23 cellular contexts compared by ENCODE assay signal in the genomic region with DNA sequence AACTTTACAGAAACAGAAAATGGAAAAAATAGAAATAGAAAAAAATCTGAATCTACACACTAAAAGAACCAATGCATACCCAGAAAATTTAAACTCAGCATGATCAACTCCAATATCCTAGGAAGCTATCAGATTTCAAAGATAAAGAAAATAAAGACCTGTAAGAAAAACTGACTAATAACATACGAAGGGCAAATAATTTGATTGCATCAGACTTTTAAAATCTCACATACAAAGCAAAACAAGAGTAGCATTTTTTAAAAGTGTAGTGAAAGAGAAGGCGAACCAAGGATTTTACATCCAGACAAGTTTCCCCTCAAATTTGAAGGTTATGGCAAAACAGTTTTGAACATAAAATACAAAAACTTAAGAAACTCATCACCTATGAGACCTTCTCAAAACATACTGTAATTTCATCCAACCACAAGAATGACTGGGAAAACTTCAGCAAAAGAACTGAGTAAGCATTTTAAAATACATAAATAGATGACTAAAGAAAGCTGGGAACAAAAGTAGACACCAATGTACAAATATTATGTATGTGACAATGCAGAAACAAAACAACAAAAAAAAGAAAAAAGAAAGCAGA. TPM values are rescaled to one million over a fixed set of nuclear protein-coding genes. Genes with fewer than 3 reads are reported as not detected.
DNase-seq lines count a peak whose midpoint lies in the region; TF ChIP-seq lines count a peak whose summit lies in the region.
"Had no signal": no experiment of that assay in that cellular context is flagged by ENCODE, and none has a peak within 500 bp of the region (broad histone marks: within the 10 kb centered on the region; RNA-seq: fewer than 3 reads in every experiment).

No MANE protein-coding gene starts in this region.

- H3K4me3 ChIP-seq in mammary epithelial cell (replicated peaks in 1 of 3; ENCODE audit: insufficient read depth in 1 of 3, low read depth in 2 of 3, low read length in 3 of 3) (no peak overlapping the region), astrocyte of the cerebellum (ENCODE audit: low read depth, low read length) (no peak overlapping the region), fibroblast of the aortic adventitia (ENCODE audit: low read depth, low read length) (no peak overlapping the region), Karpas-422 (ENCODE audit: low read length) (no peak overlapping the region)
- H3K4me3 ChIP-seq: BLaER1 treated with 17β-estradiol and CSF1 and Interleukin-3, amounts not matched to agents 10 nM and 100 nM; lower lobe of right lung; right atrium auricular region had no signal

- in situ Hi-C loops in mammary epithelial cell (cut with MboI; ENCODE audit: low sequenced_read_pairs in 2 of 2) = no loop called here
- in situ Hi-C loops in astrocyte of the cerebellum (cut with HindIII; ENCODE audit: low sequenced_read_pairs) = no loop called here

- H3K27ac ChIP-seq in mammary epithelial cell (ENCODE audit: insufficient read depth, low read depth, low read length) = no peak overlapping the region
- no peak overlapping the region for H3K27ac ChIP-seq in Karpas-422 (ENCODE audit: low read length)
- H3K27ac ChIP-seq: BLaER1 treated with 17β-estradiol and CSF1 and Interleukin-3, amounts not matched to agents 10 nM and 100 nM; lower lobe of right lung; right atrium auricular region had no signal

- H3K4me1 Mint-ChIP-seq in MCF 10A (ENCODE audit: insufficient read depth, unreplicated experiment) = peaks cover 8% of the 10 kb centered on the region
- no peaks in the 10 kb centered on the region for H3K4me1 Mint-ChIP-seq in CD14-positive monocyte
- H3K4me1 Mint-ChIP-seq: brain, IgD-negative memory B cell had no signal

- no peak for DNase-seq in MCF 10A (ENCODE audit: unreplicated experiment)
- DNase-seq in mammary epithelial cell = no peak
- DNase-seq in astrocyte of the cerebellum (ENCODE audit: low read depth) = peak; percentile 16
- DNase-seq in fibroblast of the aortic adventitia (ENCODE audit: low read depth) = peak; percentile 22
- no peak for DNase-seq in CD14-positive monocyte (ENCODE audit: low spot score)
- DNase-seq in SHP77 treated with DMSO at 0.1 percent for 48 hours (lab: John Stamatoyannopoulos, UW) = no peak
- no peak for DNase-seq in NCI-H1048 (lab: John Stamatoyannopoulos, UW)
- DNase-seq in Karpas-422 = no peak
- DNase-seq: activated CD4-positive, CD25-positive, alpha-beta regulatory T cell treated with anti-CD3 and anti-CD28 coated beads, Interleukin-2, amount 50 U/mL, for 72 hours; activated naive CD4-positive, alpha-beta T cell treated with anti-CD3 and anti-CD28 coated beads, Interleukin-2, amount 10 ng/mL, durations not matched to agents 7 days and 5 days; activated T-cell treated with anti-CD3 and anti-CD28 coated beads, Interleukin-2, amount 50 U/mL, for 24 hours; dermis blood vessel endothelial cell; foreskin melanocyte; hypothalamus; islet precursor cell; lower lobe of right lung; NCI-H2029 treated with DMSO at 0.1 percent for 48 hours; nucleus accumbens; stimulated activated CD8-positive, alpha-beta memory T cell treated with anti-CD3 and anti-CD28 coated beads, Interleukin-4, amount 100 ng/mL, for 48 hours had no signal

- H3K9me2 ChIP-seq in Karpas-422 (replicated peaks; ENCODE audit: insufficient read depth, low read length) = no peaks in the 10 kb centered on the region

- dilution Hi-C loops in mammary epithelial cell (cut with HindIII; ENCODE audit: low sequenced_read_pairs) = no loop called here

- H2AFZ ChIP-seq in mammary epithelial cell (ENCODE audit: low read depth, low read length) = no peak overlapping the region
- no peak overlapping the region for H2AFZ ChIP-seq in Karpas-422 (ENCODE audit: low read length)

- H3K36me3 ChIP-seq in mammary epithelial cell (ENCODE audit: insufficient read depth, low read length) = peaks cover 6% of the 10 kb centered on the region
- no peaks in the 10 kb centered on the region for H3K36me3 ChIP-seq in Karpas-422 (ENCODE audit: insufficient read depth, low read length)

- TF ChIP-seq CTCF in MCF 10A (IDR thresholded peaks at IDR 0.05; ENCODE audit: unreplicated experiment) (no peak), mammary epithelial cell (conservative IDR thresholded peaks at IDR 0.05 in 1 of 2, IDR thresholded peaks at IDR 0.05 in 1 of 2; ENCODE audit: extremely low read depth in 1 of 2, insufficient read depth in 1 of 2, low read depth in 1 of 2, low read length in 2 of 2) (no peak), astrocyte of the cerebellum (IDR thresholded peaks at IDR 0.05; ENCODE audit: low read depth, low read length, missing control alignments) (no peak), fibroblast of the aortic adventitia (IDR thresholded peaks at IDR 0.05; ENCODE audit: insufficient read depth, low read length) (no peak), CD14-positive monocyte (IDR thresholded peaks at IDR 0.05) (no peak)

- H3K27me3 ChIP-seq in mammary epithelial cell (ENCODE audit: insufficient read depth, low read length) = no peaks in the 10 kb centered on the region
- H3K27me3 ChIP-seq in Karpas-422 (ENCODE audit: low read length) = no peaks in the 10 kb centered on the region
- H3K27me3 ChIP-seq: BLaER1 treated with 17β-estradiol and CSF1 and Interleukin-3, amounts not matched to agents 10 nM and 100 nM; right atrium auricular region had no signal

- H3K36me3 Mint-ChIP-seq in MCF 10A (ENCODE audit: insufficient read depth, unreplicated experiment) = peaks cover 20% of the 10 kb centered on the region
- H3K36me3 Mint-ChIP-seq in CD14-positive monocyte = peaks cover 75 to 83% of the 10 kb centered on the region in 2 donors

- H3K4me1 ChIP-seq in mammary epithelial cell (ENCODE audit: insufficient read depth, low read length) (no peaks in the 10 kb centered on the region), Karpas-422 (ENCODE audit: low read length) (no peaks in the 10 kb centered on the region)
- H3K4me1 ChIP-seq: BLaER1 treated with 17β-estradiol and CSF1 and Interleukin-3, amounts not matched to agents 10 nM and 100 nM; lower lobe of right lung; right atrium auricular region had no signal

- H3K79me2 ChIP-seq in mammary epithelial cell (ENCODE audit: insufficient read depth, low read length) (peaks cover 6% of the 10 kb centered on the region), Karpas-422 (ENCODE audit: low read length) (no peaks in the 10 kb centered on the region)

- H3K27me3 Mint-ChIP-seq in MCF 10A (ENCODE audit: insufficient read depth, unreplicated experiment) (no peaks in the 10 kb centered on the region), CD14-positive monocyte (ENCODE audit: low read depth in 3 of 3) (peaks cover 0 to 2% (median 0%) of the 10 kb centered on the region in 3 donors)
- H3K27me3 Mint-ChIP-seq: activated naive CD4-positive, alpha-beta T cell treated with anti-CD3 and anti-CD28 coated beads, Interleukin-2, amount 10 ng/mL, durations not matched to agents 7 days and 5 days; activated T-cell treated with anti-CD3 and anti-CD28 coated beads, Interleukin-2, amount 50 U/mL, for 24 hours; brain; IgD-negative memory B cell had no signal

- no peaks in the 10 kb centered on the region for H4K20me1 ChIP-seq in mammary epithelial cell (ENCODE audit: insufficient read depth, low read length)
- H4K20me1 ChIP-seq in Karpas-422 (ENCODE audit: insufficient read depth, low read depth, low read length) = no peaks in the 10 kb centered on the region
- H4K20me1 ChIP-seq: BLaER1 treated with 17β-estradiol and CSF1 and Interleukin-3, amounts not matched to agents 10 nM and 100 nM had no signal

- BruUV-seq in MCF 10A (replicated peaks; lab: Mats Ljungman, UMichigan) (no TSS peak), mammary epithelial cell (replicated peaks; lab: Mats Ljungman, UMichigan) (no TSS peak)

- H3K4me2 ChIP-seq in mammary epithelial cell (ENCODE audit: insufficient read depth, low read depth, low read length) (no peak overlapping the region), Karpas-422 (ENCODE audit: low read depth, low read length, poor library complexity, severe bottlenecking) (no peak overlapping the region)
- H3K4me2 ChIP-seq: BLaER1 treated with 17β-estradiol and CSF1 and Interleukin-3, amounts not matched to agents 10 nM and 100 nM had no signal

- H3K9me3 ChIP-seq in mammary epithelial cell (replicated peaks; ENCODE audit: insufficient read depth, low read length) = no peaks in the 10 kb centered on the region
- H3K9me3 ChIP-seq in Karpas-422 (ENCODE audit: low read length) = no peaks in the 10 kb centered on the region
- H3K9me3 ChIP-seq: BLaER1 treated with 17β-estradiol and CSF1 and Interleukin-3, amounts not matched to agents 10 nM and 100 nM; lower lobe of right lung; right atrium auricular region had no signal

- H3K4me3 Mint-ChIP-seq in MCF 10A (ENCODE audit: unreplicated experiment) = no peak overlapping the region
- H3K4me3 Mint-ChIP-seq in CD14-positive monocyte = no peak overlapping the region
- H3K4me3 Mint-ChIP-seq: activated naive CD4-positive, alpha-beta T cell treated with anti-CD3 and anti-CD28 coated beads, Interleukin-2, amount 10 ng/mL, durations not matched to agents 7 days and 5 days; activated T-cell treated with anti-CD3 and anti-CD28 coated beads, Interleukin-2, amount 50 U/mL, for 24 hours; brain; IgD-negative memory B cell had no signal

- peak overlapping the region; percentile 36 for H3K27ac Mint-ChIP-seq in MCF 10A (ENCODE audit: low read depth, unreplicated experiment)
- H3K27ac Mint-ChIP-seq in CD14-positive monocyte = no peak overlapping the region
- H3K27ac Mint-ChIP-seq: activated naive CD4-positive, alpha-beta T cell treated with anti-CD3 and anti-CD28 coated beads, Interleukin-2, amount 10 ng/mL, durations not matched to agents 7 days and 5 days; activated T-cell treated with anti-CD3 and anti-CD28 coated beads, Interleukin-2, amount 50 U/mL, for 24 hours; brain had no signal

- H3K9ac ChIP-seq in mammary epithelial cell (ENCODE audit: insufficient read depth, low read length) = no peak overlapping the region
- H3K9ac ChIP-seq in Karpas-422 (ENCODE audit: low read length) = no peak overlapping the region
- H3K9ac ChIP-seq: BLaER1 treated with 17β-estradiol and CSF1 and Interleukin-3, amounts not matched to agents 10 nM and 100 nM had no signal

- intact Hi-C loops in MCF 10A (cut with micrococcal nuclease) = no loop called here
- intact Hi-C loops in mammary epithelial cell (cut with micrococcal nuclease) = no loop called here
- intact Hi-C loops in CD14-positive monocyte (cut with micrococcal nuclease) = no loop called here

- POLR2A ChIA-PET in MCF 10A (lab: Yijun Ruan, JAX) = interaction anchor here (0.7 kb wide), 1 partner anchor 123 kb away, joined by 3 read pairs; no protein-coding TSS in a partner anchor

- H3K9me3 Mint-ChIP-seq in MCF 10A (ENCODE audit: unreplicated experiment) = no peaks in the 10 kb centered on the region
- peaks cover 0 to 1% (median 0%) of the 10 kb centered on the region in 7 donors for H3K9me3 Mint-ChIP-seq in CD14-positive monocyte
- H3K9me3 Mint-ChIP-seq: activated naive CD4-positive, alpha-beta T cell treated with anti-CD3 and anti-CD28 coated beads, Interleukin-2, amount 10 ng/mL, durations not matched to agents 7 days and 5 days; activated T-cell treated with anti-CD3 and anti-CD28 coated beads, Interleukin-2, amount 50 U/mL, for 24 hours; brain; IgD-negative memory B cell had no signal

- WGBS in mammary epithelial cell (ENCODE audit: low coverage, missing lambda C conversion rate) = 65% methylated on average over 2 of the region's 2 CpGs

- CTCF ChIA-PET in MCF 10A (lab: Yijun Ruan, JAX) (interaction anchor here (0.9 kb wide), 1 partner anchor 22 kb away, joined by 3 read pairs; no protein-coding TSS in a partner anchor), mammary epithelial cell (lab: Charles Lee; ENCODE audit: low non-redundant PET) (no interaction called here)

RNA-seq across cellular contexts. Expression of a gene that starts 54.8 kb away (rescaled TPM):
- 46.4 and 55.6 TPM in 2 replicates for total RNA-seq in MCF 10A (2022)
- total RNA-seq in mammary epithelial cell = 10 to 100 TPM; 38.8 to 58.5 TPM
- polyA plus RNA-seq in mammary epithelial cell = 18.7 TPM
- 68.7 TPM for polyA minus RNA-seq in mammary epithelial cell
- total RNA-seq in fibroblast of the aortic adventitia (ENCODE audit: low replicate concordance) = 76.0 and 83.2 TPM in 2 replicates
- polyA plus RNA-seq in CD14-positive monocyte = 10 to 100 TPM in 1 of 2 donors, 1 to 10 TPM in 1; 8.9 to 10.9 TPM
- total RNA-seq in Karpas-422 (2014; rRNA removed; shearing (Covaris generic); ENCODE audit: low replicate concordance) = 29.9 and 30.4 TPM in 2 replicates

Comparison
In these comparisons a context has a peak if more than half of its experiments do, and no peak if none do; other contexts are left out.
1. DNase-seq: peak in astrocyte of the cerebellum (single experiment) and fibroblast of the aortic adventitia (single experiment); none in MCF 10A (single experiment), mammary epithelial cell (single experiment), CD14-positive monocyte (single experiment), SHP77 treated with DMSO at 0.1 percent for 48 hours (single experiment), NCI-H1048 (single experiment) and Karpas-422 (single experiment).